Comparison of ENCODE assay signal across 7 cellular contexts in the genomic region with DNA sequence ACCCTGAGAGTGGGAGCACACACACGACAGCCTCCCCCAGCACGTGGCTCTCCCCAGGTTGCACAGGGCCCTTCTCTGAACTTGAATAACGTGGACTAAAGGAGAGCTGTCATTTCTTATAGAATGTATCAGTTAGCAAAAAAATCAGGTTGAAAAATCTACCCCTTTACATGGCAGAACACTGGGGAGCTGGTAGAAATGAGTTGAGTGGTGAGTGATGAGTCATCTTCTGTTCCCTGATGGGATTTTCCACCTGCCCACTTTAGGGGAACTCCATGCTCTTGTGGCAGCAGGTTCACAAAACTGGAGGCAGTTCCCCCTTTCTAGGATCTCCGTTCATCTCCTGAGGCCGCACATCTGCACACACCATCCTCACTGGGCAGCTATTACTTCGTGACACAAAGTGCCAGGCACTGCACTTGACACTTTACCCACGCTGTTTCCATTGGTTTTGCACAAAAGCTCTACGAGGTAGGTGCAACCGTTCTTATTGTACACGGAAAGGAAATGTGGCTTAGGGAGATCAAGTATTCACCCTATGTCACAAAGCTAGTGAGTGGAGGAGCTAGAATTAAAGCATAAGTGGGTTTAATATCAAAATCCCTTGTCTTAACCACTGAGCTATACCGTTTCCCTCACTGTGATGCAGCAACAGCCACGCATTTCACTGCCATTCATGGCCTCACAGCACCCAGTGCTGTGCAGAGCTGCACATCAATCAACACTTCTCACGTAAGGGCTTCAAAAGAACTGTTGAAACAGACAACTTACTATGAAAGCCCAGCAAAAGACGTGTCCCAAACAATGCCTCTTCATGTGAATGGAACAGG.
DNase-seq lines count a peak whose midpoint lies in the region; ATAC-seq lines count a peak whose summit lies in the region.

No MANE protein-coding gene starts in this region.

- peak; percentile 76 for ATAC-seq in stimulated activated effector memory CD8-positive, alpha-beta T cell treated with anti-CD3 and anti-CD28 coated beads, Interleukin-12 subunit alpha, Interleukin-12 subunit beta, amount 100 ng/mL, for 72 hours
- no peak for ATAC-seq in GM18861 (IDR thresholded peaks at IDR 0.05; ENCODE audit: unreplicated experiment)
- no peak for ATAC-seq in GM18870 (IDR thresholded peaks at IDR 0.05; ENCODE audit: unreplicated experiment)

- H3K27ac ChIP-seq in layer of hippocampus (ENCODE audit: low read depth, low read length), result peak overlapping the region; percentile 53

- DNase-seq in HT1080 (ENCODE audit: low read depth) (peak; percentile 27), activated T-cell treated with anti-CD3 and anti-CD28 coated beads for 24 hours (ENCODE audit: low read depth) (peak; percentile 67), NCI-H2081 treated with DMSO at 0.1 percent for 48 hours (lab: John Stamatoyannopoulos, UW) (no peak)
- DNase-seq in stimulated activated effector memory CD8-positive, alpha-beta T cell treated with anti-CD3 and anti-CD28 coated beads, Interleukin-12 subunit alpha, Interleukin-12 subunit beta, amount 100 ng/mL, for 72 hours (ENCODE audit: low spot score in 2 of 2), result peak; percentile 44 to 81

- H3K4me1 Mint-ChIP-seq in stimulated activated effector memory CD8-positive, alpha-beta T cell treated with anti-CD3 and anti-CD28 coated beads, Interleukin-12 subunit alpha, Interleukin-12 subunit beta, amount 100 ng/mL, for 72 hours, result peaks cover 72% of the 10 kb centered on the region

- H3K27me3 ChIP-seq in layer of hippocampus (ENCODE audit: control insufficient read depth, insufficient read depth, low read length), result no peaks in the 10 kb centered on the region

- peak overlapping the region; percentile 56 for H3K4me3 Mint-ChIP-seq in stimulated activated effector memory CD8-positive, alpha-beta T cell treated with anti-CD3 and anti-CD28 coated beads, Interleukin-12 subunit alpha, Interleukin-12 subunit beta, amount 100 ng/mL, for 72 hours

- H3K27ac Mint-ChIP-seq in stimulated activated effector memory CD8-positive, alpha-beta T cell treated with anti-CD3 and anti-CD28 coated beads, Interleukin-12 subunit alpha, Interleukin-12 subunit beta, amount 100 ng/mL, for 72 hours, result peak overlapping the region; percentile 78

- peaks cover 67% of the 10 kb centered on the region for H3K36me3 Mint-ChIP-seq in stimulated activated effector memory CD8-positive, alpha-beta T cell treated with anti-CD3 and anti-CD28 coated beads, Interleukin-12 subunit alpha, Interleukin-12 subunit beta, amount 100 ng/mL, for 72 hours

- H3K9me3 Mint-ChIP-seq in stimulated activated effector memory CD8-positive, alpha-beta T cell treated with anti-CD3 and anti-CD28 coated beads, Interleukin-12 subunit alpha, Interleukin-12 subunit beta, amount 100 ng/mL, for 72 hours, result no peaks in the 10 kb centered on the region
